In genomic region chr10:69810097-69810496, GRCh38 we compare ENCODE assay signal across 19 cellular contexts. TPM values are rescaled to one million over a fixed set of nuclear protein-coding genes. Genes with fewer than 3 reads are reported as not detected.
"Had no signal": no experiment of that assay in that cellular context is flagged by ENCODE, and none has a peak within 500 bp of the region (broad histone marks: within the 10 kb centered on the region; RNA-seq: fewer than 3 reads in every experiment).

No MANE protein-coding gene starts in this region.

- H3K4me3 Mint-ChIP-seq: activated B cell treated with CpG ODN at 0.5 μM for 24 hours; activated CD8-positive, alpha-beta T cell treated with anti-CD3 and anti-CD28 coated beads for 36 hours; activated naive CD4-positive, alpha-beta T cell treated with anti-CD3 and anti-CD28 coated beads, Interleukin-2, amount 50 U/mL, for 24 hours; activated T-cell treated with anti-CD3 and anti-CD28 coated beads, Interleukin-2, amount 50 U/mL, for 4 hours; central memory CD8-positive, alpha-beta T cell; naive thymus-derived CD4-positive, alpha-beta T cell had no signal

- DNase-seq: activated B cell treated with CpG ODN at 0.5 μM for 24 hours; activated CD4-positive, alpha-beta T cell treated with anti-CD3 and anti-CD28 coated beads for 48 hours; activated CD8-positive, alpha-beta T cell treated with anti-CD3 and anti-CD28 coated beads for 36 hours; activated effector memory CD4-positive, alpha-beta T cell treated with Interleukin-2 at 50 U/mL for 16 hours; activated T-cell treated with anti-CD3 and anti-CD28 coated beads, Interleukin-2, amount 50 U/mL, for 4 hours; adrenal gland; body of pancreas; esophagus squamous epithelium; foreskin keratinocyte; heart right ventricle; mucosa of descending colon; naive thymus-derived CD4-positive, alpha-beta T cell; ovary; stimulated activated CD4-positive, alpha-beta T cell treated with anti-CD3 and anti-CD28 coated beads, Interleukin-12 subunit alpha, Interleukin-12 subunit beta, amount 100 ng/mL, for 4 hours; stimulated activated CD4-positive, alpha-beta T cell treated with anti-CD3 and anti-CD28 coated beads, Interleukin-2, amount 100 ng/mL, for 24 hours; SW 1271 had no signal

- H3K27ac Mint-ChIP-seq: activated B cell treated with CpG ODN at 0.5 μM for 24 hours; activated CD8-positive, alpha-beta T cell treated with anti-CD3 and anti-CD28 coated beads for 36 hours; activated naive CD4-positive, alpha-beta T cell treated with anti-CD3 and anti-CD28 coated beads, Interleukin-2, amount 50 U/mL, for 24 hours; naive thymus-derived CD4-positive, alpha-beta T cell had no signal

- H3K9me3 Mint-ChIP-seq: activated B cell treated with CpG ODN at 0.5 μM for 24 hours; activated CD8-positive, alpha-beta T cell treated with anti-CD3 and anti-CD28 coated beads for 36 hours; activated naive CD4-positive, alpha-beta T cell treated with anti-CD3 and anti-CD28 coated beads, Interleukin-2, amount 50 U/mL, for 24 hours; activated T-cell treated with anti-CD3 and anti-CD28 coated beads, Interleukin-2, amount 50 U/mL, for 4 hours; central memory CD8-positive, alpha-beta T cell; naive thymus-derived CD4-positive, alpha-beta T cell had no signal

- H3K36me3 Mint-ChIP-seq: activated naive CD4-positive, alpha-beta T cell treated with anti-CD3 and anti-CD28 coated beads, Interleukin-2, amount 50 U/mL, for 24 hours; naive thymus-derived CD4-positive, alpha-beta T cell had no signal

- ATAC-seq: activated CD8-positive, alpha-beta T cell treated with anti-CD3 and anti-CD28 coated beads for 36 hours; activated T-cell treated with anti-CD3 and anti-CD28 coated beads, Interleukin-2, amount 50 U/mL, for 4 hours; body of pancreas; foreskin keratinocyte; mucosa of descending colon; naive thymus-derived CD4-positive, alpha-beta T cell had no signal

- H3K4me1 Mint-ChIP-seq: activated B cell treated with CpG ODN at 0.5 μM for 24 hours; activated naive CD4-positive, alpha-beta T cell treated with anti-CD3 and anti-CD28 coated beads, Interleukin-2, amount 50 U/mL, for 24 hours; central memory CD8-positive, alpha-beta T cell had no signal

- H3K27me3 Mint-ChIP-seq: activated CD8-positive, alpha-beta T cell treated with anti-CD3 and anti-CD28 coated beads for 36 hours had no signal

RNA-seq across cellular contexts. Expression of gene COL13A1, which starts 8.4 kb away (rescaled TPM):
- total RNA-seq: activated B cell treated with CpG ODN at 0.5 μM for 24 hours; activated CD8-positive, alpha-beta T cell treated with anti-CD3 and anti-CD28 coated beads for 36 hours; activated T-cell treated with anti-CD3 and anti-CD28 coated beads, Interleukin-2, amount 50 U/mL, for 4 hours; T-helper 2 cell treated with Interferon-gamma antibody and Interleukin-4, amounts not matched to agents 100 ng/mL and 5 ng/mL, for 36 hours had no signal
